Comparison of ENCODE assay signal across 9 cellular contexts in genomic region chr3:78134496-78134895, GRCh38.
"Had no signal": no experiment of that assay in that cellular context is flagged by ENCODE, and none has a peak within 500 bp of the region (broad histone marks: within the 10 kb centered on the region; RNA-seq: fewer than 3 reads in every experiment).

No MANE protein-coding gene starts in this region.

- H3K4me3 ChIP-seq: GM23338, HAP-1, K562 had no signal

- H3K4me1 ChIP-seq: HAP-1 had no signal

- H3K27ac Mint-ChIP-seq: GM23338, HFFc6 had no signal

- H3K36me3 ChIP-seq: HAP-1 had no signal

- H3K9me3 ChIP-seq: HAP-1 had no signal

- H3K4me3 Mint-ChIP-seq: GM23338, HFFc6 had no signal

- H3K9me3 Mint-ChIP-seq: GM23338, HFFc6 had no signal

- DNase-seq: H7, HFFc6, IMR-90, KG1 had no signal

- ATAC-seq: GM23338, HCT116, K562 had no signal

- H2AFZ ChIP-seq: GM23338 had no signal

- H3K4me2 ChIP-seq: GM23338 had no signal

- H3K4me1 Mint-ChIP-seq: GM23338 had no signal

- FAIRE-seq: HTR-8/SVneo, K562 had no signal
